Comparison of ENCODE assay signal across 26 cellular contexts in genomic region chr9:126144215-126144614, GRCh38.
"Had no signal": no experiment of that assay in that cellular context is flagged by ENCODE, and none has a peak within 500 bp of the region (broad histone marks: within the 10 kb centered on the region; RNA-seq: fewer than 3 reads in every experiment).

No MANE protein-coding gene starts in this region.

- H3K36me3 ChIP-seq: gastrocnemius medialis, left lung, prostate gland, right lobe of liver, spleen, tibial nerve, upper lobe of right lung, vagina had no signal

- H3K27ac ChIP-seq: dorsolateral prefrontal cortex, gastrocnemius medialis, left lung, parathyroid adenoma, prostate gland, right lobe of liver, spleen, testis, tibial nerve, upper lobe of right lung, vagina had no signal

- H3K36me3 Mint-ChIP-seq: immature natural killer cell had no signal

- DNase-seq: cortex of kidney; effector CD8-positive, alpha-beta T cell; gastrocnemius medialis; glutamatergic neuron; immature natural killer cell; left lung; mesenchymal stem cell; midbrain; naive B cell; nephron progenitor cell; stimulated activated CD4-positive, alpha-beta T cell treated with anti-CD3 and anti-CD28 coated beads, Interleukin-15, amount 100 ng/mL, for 24 hours; stimulated activated CD4-positive, alpha-beta T cell treated with anti-CD3 and anti-CD28 coated beads, Interleukin-1b, Interleukin-23, amount 100 ng/mL, for 48 hours; stimulated activated CD4-positive, alpha-beta T cell treated with anti-CD3 and anti-CD28 coated beads, Interleukin-4, amount 100 ng/mL, for 24 hours; stimulated activated naive CD8-positive, alpha-beta T cell treated with anti-CD3 and anti-CD28 coated beads, Interleukin-15, amount 100 ng/mL, for 72 hours had no signal

- H2AFZ ChIP-seq: parathyroid adenoma had no signal

- H3K9me3 ChIP-seq: gastrocnemius medialis, prostate gland, right lobe of liver, testis, upper lobe of right lung, vagina had no signal

- H3K9ac ChIP-seq: parathyroid adenoma had no signal

- H3K4me1 Mint-ChIP-seq: immature natural killer cell had no signal

- ATAC-seq: esophagus mucosa; gastrocnemius medialis; left lung; stimulated activated memory B cell treated with anti-CD40 and anti-IgM and Interleukin-4, amounts not matched to agents 10 μg/mL and 1 μg/mL and 100 μg/mL, for 72 hours; stimulated activated naive CD8-positive, alpha-beta T cell treated with anti-CD3 and anti-CD28 coated beads, Interleukin-15, amount 100 ng/mL, for 72 hours; upper lobe of right lung had no signal

- H3K4me3 Mint-ChIP-seq: immature natural killer cell; naive B cell; nephron progenitor cell; stimulated activated memory B cell treated with anti-CD40 and anti-IgM and Interleukin-4, amounts not matched to agents 10 μg/mL and 1 μg/mL and 100 μg/mL, for 72 hours; stimulated activated naive CD8-positive, alpha-beta T cell treated with anti-CD3 and anti-CD28 coated beads, Interleukin-15, amount 100 ng/mL, for 72 hours had no signal

- H3K4me3 ChIP-seq: dorsolateral prefrontal cortex, gastrocnemius medialis, left lung, lung, prostate gland, right lobe of liver, spleen, testis, tibial nerve, upper lobe of right lung, vagina had no signal

- H3K79me2 ChIP-seq: parathyroid adenoma had no signal

- H3K27ac Mint-ChIP-seq: immature natural killer cell; naive B cell; nephron progenitor cell; stimulated activated memory B cell treated with anti-CD40 and anti-IgM and Interleukin-4, amounts not matched to agents 10 μg/mL and 1 μg/mL and 100 μg/mL, for 72 hours; stimulated activated naive CD8-positive, alpha-beta T cell treated with anti-CD3 and anti-CD28 coated beads, Interleukin-15, amount 100 ng/mL, for 72 hours had no signal

- H3K4me1 ChIP-seq: gastrocnemius medialis, left lung, parathyroid adenoma, prostate gland, testis, tibial nerve, upper lobe of right lung had no signal

- H3K27me3 ChIP-seq: right lobe of liver, testis, vagina had no signal
